Comparison of ENCODE assay signal across 22 cellular contexts in genomic region chr3:197888511-197888910, GRCh38.
"Had no signal": no experiment of that assay in that cellular context is flagged by ENCODE, and none has a peak within 500 bp of the region (broad histone marks: within the 10 kb centered on the region; RNA-seq: fewer than 3 reads in every experiment).

No MANE protein-coding gene starts in this region.

- H3K27me3 ChIP-seq: spleen, testis, vagina had no signal

- DNase-seq: activated CD4-positive, alpha-beta T cell treated with anti-CD3 and anti-CD28 coated beads for 36 hours; activated CD4-positive, alpha-beta T cell treated with anti-CD3 and anti-CD28 coated beads, Interleukin-2, amount 50 U/mL, for 4 hours; activated CD8-positive, alpha-beta memory T cell treated with anti-CD3 and anti-CD28 coated beads for 24 hours; activated CD8-positive, alpha-beta memory T cell treated with anti-CD3 and anti-CD28 coated beads, Interleukin-2, amount 50 U/mL, for 4 hours; activated gamma-delta T cell; aorta; cortex of kidney; endodermal cell; foreskin fibroblast; lower lobe of right lung; naive thymus-derived CD4-positive, alpha-beta T cell; spleen; stimulated activated CD4-positive, alpha-beta T cell treated with anti-CD3 and anti-CD28 coated beads, Interleukin-4, amount 100 ng/mL, for 1 hour; stimulated activated naive CD4-positive, alpha-beta T cell; T-cell; testis had no signal

- ATAC-seq: left lobe of liver; lower lobe of right lung; naive thymus-derived CD4-positive, alpha-beta T cell; T-cell had no signal

- H3K9me3 ChIP-seq: lower lobe of right lung, prostate gland, spleen, testis, vagina had no signal

- H3K27ac ChIP-seq: lower lobe of right lung, prostate gland, spleen, testis, vagina had no signal

- H3K4me3 Mint-ChIP-seq: activated CD4-positive, alpha-beta T cell treated with anti-CD3 and anti-CD28 coated beads for 36 hours; activated naive CD4-positive, alpha-beta T cell treated with anti-CD3 and anti-CD28 coated beads, Interleukin-2, amount 50 U/mL, for 24 hours; endodermal cell; naive thymus-derived CD4-positive, alpha-beta T cell; T-cell; T-helper 2 cell treated with Interferon-gamma antibody and Interleukin-4, amounts not matched to agents 5 μg/mL and 100 μg/mL, for 36 hours; WTC11 had no signal

- H3K9me3 Mint-ChIP-seq: activated naive CD4-positive, alpha-beta T cell treated with anti-CD3 and anti-CD28 coated beads, Interleukin-2, amount 50 U/mL, for 24 hours; endodermal cell; naive thymus-derived CD4-positive, alpha-beta T cell; T-cell; T-helper 2 cell treated with Interferon-gamma antibody and Interleukin-4, amounts not matched to agents 5 μg/mL and 100 μg/mL, for 36 hours; WTC11 had no signal

- H3K27me3 Mint-ChIP-seq: activated CD4-positive, alpha-beta T cell treated with anti-CD3 and anti-CD28 coated beads for 36 hours; activated naive CD4-positive, alpha-beta T cell treated with anti-CD3 and anti-CD28 coated beads, Interleukin-2, amount 50 U/mL, for 24 hours; naive thymus-derived CD4-positive, alpha-beta T cell; T-cell had no signal

- H3K36me3 ChIP-seq: prostate gland had no signal

- H3K4me1 ChIP-seq: lower lobe of right lung, prostate gland, spleen, testis, vagina had no signal

- H3K4me1 Mint-ChIP-seq: T-cell had no signal

- H3K27ac Mint-ChIP-seq: activated CD4-positive, alpha-beta T cell treated with anti-CD3 and anti-CD28 coated beads for 36 hours; activated naive CD4-positive, alpha-beta T cell treated with anti-CD3 and anti-CD28 coated beads, Interleukin-2, amount 50 U/mL, for 24 hours; T-helper 2 cell treated with Interferon-gamma antibody and Interleukin-4, amounts not matched to agents 5 μg/mL and 100 μg/mL, for 36 hours had no signal

- H3K4me3 ChIP-seq: lower lobe of right lung, prostate gland, spleen, testis, vagina had no signal
